8 cellular contexts compared by ENCODE assay signal in the genomic region with DNA sequence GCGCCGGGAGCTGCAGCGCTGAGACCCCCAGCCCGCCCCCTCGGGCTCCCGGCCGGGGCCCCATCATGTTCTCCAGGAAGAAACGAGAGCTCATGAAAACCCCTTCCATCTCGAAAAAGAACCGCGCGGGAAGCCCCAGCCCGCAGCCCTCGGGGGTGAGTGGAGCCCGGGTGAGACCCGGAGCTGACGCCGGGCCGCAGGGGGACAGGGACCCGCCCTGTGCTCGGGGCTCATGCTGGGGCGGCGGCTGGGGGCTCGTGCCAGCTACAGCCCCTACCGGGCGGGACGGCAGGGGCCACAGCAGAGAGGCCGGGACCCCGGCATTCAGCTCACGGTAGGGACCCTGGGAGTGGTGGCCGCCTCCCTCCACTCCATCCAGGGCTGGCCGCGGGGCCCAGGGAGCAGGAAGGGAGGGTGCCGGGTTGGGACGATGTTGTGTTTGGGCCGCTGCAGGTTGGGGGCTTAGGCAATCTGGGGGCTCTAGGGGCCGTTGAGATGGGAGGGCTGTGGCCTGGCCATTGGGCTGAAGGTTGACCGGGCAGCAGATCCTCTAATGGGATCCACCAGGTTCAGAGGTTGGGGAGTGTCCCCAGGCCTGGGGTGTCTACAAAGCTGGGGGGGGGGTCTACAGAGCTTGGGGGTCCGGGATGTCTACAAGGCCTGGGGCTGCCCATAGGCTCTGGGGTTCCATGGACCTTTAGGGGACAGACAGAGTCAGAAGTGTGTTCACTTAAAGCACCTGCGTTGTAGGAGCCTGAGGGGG. TPM values are rescaled to one million over a fixed set of nuclear protein-coding genes. Genes with fewer than 3 reads are reported as not detected.
DNase-seq lines count a peak whose midpoint lies in the region; ATAC-seq and TF ChIP-seq lines count a peak whose summit lies in the region.

No MANE protein-coding gene starts in this region.

- H3K4me1 ChIP-seq in SK-N-SH (ENCODE audit: control insufficient read depth in 1 of 2, insufficient read depth in 2 of 2, low read depth in 1 of 2, low read length in 1 of 2) = peaks cover 0 to 20% of the 10 kb centered on the region in 2 experiments; a peak in 1 of 4 replicates
- H3K4me1 ChIP-seq in OCI-LY1 (ENCODE audit: insufficient read depth, low read length, severe bottlenecking) = peaks cover 46% of the 10 kb centered on the region
- H3K4me1 ChIP-seq in neuronal stem cell (ENCODE audit: control insufficient read depth in 2 of 2, insufficient read depth in 1 of 2, low read depth in 1 of 2, low read length in 2 of 2) = peaks cover 8 to 12% of the 10 kb centered on the region in 2 donors

- peak overlapping the region; percentile 69 for H3K4me2 ChIP-seq in SK-N-SH
- H3K4me2 ChIP-seq in OCI-LY1 (ENCODE audit: low read length) = peak overlapping the region; percentile 72
- H3K4me2 ChIP-seq in neuronal stem cell (ENCODE audit: insufficient read depth, low read length, poor library complexity, severe bottlenecking) = peak overlapping the region; percentile 73

- H3K9ac ChIP-seq in SK-N-SH (no peak overlapping the region), OCI-LY1 (ENCODE audit: low read length) (peak overlapping the region; percentile 87), neuronal stem cell (ENCODE audit: low read depth, low read length, poor library complexity) (no peak overlapping the region)

- H3K36me3 ChIP-seq in SK-N-SH (replicated peaks in 1 of 2; ENCODE audit: control insufficient read depth in 1 of 2, insufficient read depth in 2 of 2, low read length in 1 of 2) (no peaks in the 10 kb centered on the region), OCI-LY1 (ENCODE audit: insufficient read depth, low read length) (peaks cover 9% of the 10 kb centered on the region), neuronal stem cell (replicated peaks in 1 of 2; ENCODE audit: control insufficient read depth in 2 of 2, insufficient read depth in 2 of 2, low read length in 2 of 2) (no peaks in the 10 kb centered on the region)

- no peak overlapping the region for H3K4ac ChIP-seq in neuronal stem cell (ENCODE audit: low read length)

- peak overlapping the region; percentile 53 for H2BK5ac ChIP-seq in neuronal stem cell (ENCODE audit: low read length)

- no peaks in the 10 kb centered on the region for H3K79me2 ChIP-seq in SK-N-SH (ENCODE audit: insufficient read depth)
- no peaks in the 10 kb centered on the region for H3K79me2 ChIP-seq in OCI-LY1 (ENCODE audit: insufficient read depth, low read length)

- DNase-seq in SK-N-SH (no peak), neuronal stem cell (ENCODE audit: low spot score) (no peak), COLO829 (ENCODE audit: low spot score) (no peak), AG08395 (ENCODE audit: low spot score) (no peak)
- peak; percentile 84 for DNase-seq in central memory CD4-positive, alpha-beta T cell

- peak overlapping the region; percentile 97 for H3K18ac ChIP-seq in neuronal stem cell (ENCODE audit: low read length)

- H3K79me1 ChIP-seq in neuronal stem cell (ENCODE audit: low read depth, low read length) = peaks cover 5% of the 10 kb centered on the region

- TF ChIP-seq CTCF in SK-N-SH (IDR thresholded peaks at IDR 0.05) (no peak), OCI-LY1 (IDR thresholded peaks at IDR 0.05; ENCODE audit: low read length) (no peak)

- H3K23ac ChIP-seq in neuronal stem cell (ENCODE audit: low read depth, low read length, poor library complexity) = peak overlapping the region; percentile 93

- CTCF ChIA-PET in SK-N-SH (lab: Yijun Ruan, JAX) = interaction anchor here (1.0 to 3.5 kb wide), 5 partner anchors 10 to 126 kb away, joined by 4 to 24 read pairs (median 5); no protein-coding TSS in a partner anchor

- no peak overlapping the region for H2AFZ ChIP-seq in SK-N-SH (ENCODE audit: low read depth)
- H2AFZ ChIP-seq in OCI-LY1 (ENCODE audit: low read length) = no peak overlapping the region
- H2AFZ ChIP-seq in neuronal stem cell (ENCODE audit: low read length) = peak overlapping the region; percentile 88

- H3K27me3 ChIP-seq in SK-N-SH (ENCODE audit: insufficient read depth) = peaks cover 37% of the 10 kb centered on the region
- H3K27me3 ChIP-seq in OCI-LY1 (ENCODE audit: insufficient read depth, low read length) = no peaks in the 10 kb centered on the region
- peaks cover 4 to 49% (median 46%) of the 10 kb centered on the region in 3 experiments for H3K27me3 ChIP-seq in neuronal stem cell (ENCODE audit: control insufficient read depth in 3 of 3, insufficient read depth in 3 of 3, low read depth in 1 of 3, low read length in 3 of 3)

- TF ChIP-seq EP300 in SK-N-SH (IDR thresholded peaks at IDR 0.05; ENCODE audit: borderline replicate concordance in 1 of 2, low read depth in 1 of 2, low read length in 1 of 2) = no peak

- H3F3A ChIP-seq in SK-N-SH (replicated peaks; ENCODE audit: insufficient read depth) = peaks cover 20% of the 10 kb centered on the region
- H3F3A ChIP-seq in OCI-LY1 (ENCODE audit: insufficient read depth, low read length) = no peaks in the 10 kb centered on the region

- H3K9me3 ChIP-seq in SK-N-SH = no peaks in the 10 kb centered on the region
- H3K9me3 ChIP-seq in OCI-LY1 (ENCODE audit: low read length) = no peaks in the 10 kb centered on the region
- H3K9me3 ChIP-seq in neuronal stem cell (replicated peaks in 1 of 2; ENCODE audit: control insufficient read depth in 2 of 2, insufficient read depth in 1 of 2, low read depth in 1 of 2, low read length in 2 of 2) = peaks cover 0 to 3% of the 10 kb centered on the region in 2 donors

- H4K91ac ChIP-seq in neuronal stem cell (ENCODE audit: low read depth, low read length, poor library complexity) = no peak overlapping the region

- peak overlapping the region; percentile 97 for H2AK5ac ChIP-seq in neuronal stem cell (ENCODE audit: low read depth, low read length)

- H4K8ac ChIP-seq in neuronal stem cell (ENCODE audit: low read depth, low read length) = no peak overlapping the region

- no peaks in the 10 kb centered on the region for H3K9me2 ChIP-seq in SK-N-SH
- no peaks in the 10 kb centered on the region for H3K9me2 ChIP-seq in OCI-LY1 (ENCODE audit: low read depth, low read length)

- TF ChIP-seq RAD21 in SK-N-SH (IDR thresholded peaks at IDR 0.05; ENCODE audit: low read length) = no peak

- peak overlapping the region; percentile 24 to 26; a peak in 3 of 4 replicates for H3K4me3 ChIP-seq in SK-N-SH (ENCODE audit: low read depth in 2 of 2, low read length in 1 of 2)
- H3K4me3 ChIP-seq in OCI-LY1 (ENCODE audit: low read depth, low read length, poor library complexity, severe bottlenecking) = peak overlapping the region; percentile 86
- H3K4me3 ChIP-seq in neuronal stem cell (ENCODE audit: low read length in 2 of 2) = peak overlapping the region in 1 of 2 donors; percentile 33

- H4K20me1 ChIP-seq in SK-N-SH (ENCODE audit: insufficient read depth) (no peaks in the 10 kb centered on the region), OCI-LY1 (ENCODE audit: insufficient read depth, low read length) (no peaks in the 10 kb centered on the region)

- POLR2A ChIA-PET in SK-N-SH (lab: Yijun Ruan, JAX) = interaction anchor here (0.9 kb wide), 1 partner anchor 10 kb away, joined by 5 read pairs; no protein-coding TSS in a partner anchor

- H3K27ac ChIP-seq in SK-N-SH (ENCODE audit: low read depth in 2 of 2, low read length in 1 of 2) (no peak overlapping the region), OCI-LY1 (ENCODE audit: low read depth, low read length, poor library complexity, severe bottlenecking) (peak overlapping the region; percentile 92), neuronal stem cell (replicated peaks; ENCODE audit: low read length) (no peak overlapping the region)

- H3K14ac ChIP-seq in neuronal stem cell (ENCODE audit: low read length) = no peak overlapping the region

- ATAC-seq in SK-N-SH treated with all-trans-retinoic acid at 6 μM for 48 hours = no peak
- no peak for ATAC-seq in HG02938 (IDR thresholded peaks at IDR 0.05; ENCODE audit: unreplicated experiment)

- 0% methylated on average over 1 of the region's 40 CpGs for WGBS in SK-N-SH (ENCODE audit: low lambda C conversion rate)
- no CpG with 5 or more reads among the region's 40 CpGs for WGBS in neuronal stem cell (ENCODE audit: extremely low coverage in 2 of 2, insufficient read length in 2 of 2, insufficient replicate concordance in 1 of 2), 2 donors

- H2BK12ac ChIP-seq in neuronal stem cell (ENCODE audit: low read length) = no peak overlapping the region

- no peak overlapping the region for H2BK15ac ChIP-seq in neuronal stem cell (ENCODE audit: low read length)

- H2BK120ac ChIP-seq in neuronal stem cell (ENCODE audit: low read depth, low read length) = no peak overlapping the region

TF ChIP-seq in SK-N-SH, 30 proteins besides CTCF, POLR2A, EP300 and RAD21 (continues in another document):
- TF ChIP-seq ELF1 (IDR thresholded peaks at IDR 0.05) = no peak
- TF ChIP-seq SIN3A (IDR thresholded peaks at IDR 0.05; ENCODE audit: borderline replicate concordance, low read depth, low read length) = no peak
- no peak for TF ChIP-seq GATA2 (CRISPR knock-in tag; IDR thresholded peaks at IDR 0.05)

RNA-seq across cellular contexts. Expression of a gene that starts 0.6 kb away (rescaled TPM):
- 2.8 and 4.2 TPM in 2 replicates for polyA plus RNA-seq in SK-N-SH (2012; rRNA removed)
- polyA plus RNA-seq in SK-N-SH (2012; cell fraction: cytosol; rRNA removed) = 1.7 and 2.5 TPM in 2 replicates
- 5.9 and 9.7 TPM in 2 replicates for polyA plus RNA-seq in SK-N-SH (2012; cell fraction: nucleus; rRNA removed)
- polyA plus RNA-seq in neuronal stem cell (2013, experiment 1 of 2) = 6.9 TPM
- 7.4 TPM for polyA plus RNA-seq in neuronal stem cell (2013, experiment 2 of 2)

RNA-seq across cellular contexts. Expression of a gene that starts 27.6 kb away (rescaled TPM):
- polyA plus RNA-seq in SK-N-SH (2012; rRNA removed) = 7.8 and 8.3 TPM in 2 replicates
- polyA plus RNA-seq in SK-N-SH (2012; cell fraction: cytosol; rRNA removed) = 3.1 and 3.9 TPM in 2 replicates
- polyA plus RNA-seq in SK-N-SH (2012; cell fraction: nucleus; rRNA removed) = 53.6 and 91.8 TPM in 2 replicates
- polyA plus RNA-seq in neuronal stem cell (2013, experiment 1 of 2) = 9.4 TPM
- polyA plus RNA-seq in neuronal stem cell (2013, experiment 2 of 2) = 8.0 TPM

RNA-seq across cellular contexts. Expression of a gene that starts 27.7 kb away (rescaled TPM):
- 238 and 283 TPM in 2 replicates for polyA plus RNA-seq in SK-N-SH (2012; rRNA removed)
- polyA plus RNA-seq in SK-N-SH (2012; cell fraction: cytosol; rRNA removed) = 143 and 208 TPM in 2 replicates
- polyA plus RNA-seq in SK-N-SH (2012; cell fraction: nucleus; rRNA removed) = 134 and 138 TPM in 2 replicates
- polyA plus RNA-seq in neuronal stem cell (2013, experiment 1 of 2) = 201 TPM
- polyA plus RNA-seq in neuronal stem cell (2013, experiment 2 of 2) = 197 TPM

RNA-seq across cellular contexts. Expression of a gene that starts 36.3 kb away (rescaled TPM):
- polyA plus RNA-seq in SK-N-SH (2012; rRNA removed) = 566 and 925 TPM in 2 replicates
- 591 and 700 TPM in 2 replicates for polyA plus RNA-seq in SK-N-SH (2012; cell fraction: cytosol; rRNA removed)
- 511 and 671 TPM in 2 replicates for polyA plus RNA-seq in SK-N-SH (2012; cell fraction: nucleus; rRNA removed)
- 755 TPM for polyA plus RNA-seq in neuronal stem cell (2013, experiment 1 of 2)
- 706 TPM for polyA plus RNA-seq in neuronal stem cell (2013, experiment 2 of 2)

RNA-seq across cellular contexts. Expression of a gene that starts 41.1 kb away (rescaled TPM):
- 152 and 279 TPM in 2 replicates for polyA plus RNA-seq in SK-N-SH (2012; rRNA removed)
- 125 and 167 TPM in 2 replicates for polyA plus RNA-seq in SK-N-SH (2012; cell fraction: cytosol; rRNA removed)
- 199 and 204 TPM in 2 replicates for polyA plus RNA-seq in SK-N-SH (2012; cell fraction: nucleus; rRNA removed)
- 235 TPM for polyA plus RNA-seq in neuronal stem cell (2013, experiment 1 of 2)
- 243 TPM for polyA plus RNA-seq in neuronal stem cell (2013, experiment 2 of 2)
